21 cellular contexts compared by ENCODE assay signal in genomic region chr5:6407547-6408259, GRCh38. TPM values are rescaled to one million over a fixed set of nuclear protein-coding genes. Genes with fewer than 3 reads are reported as not detected.
"Had no signal": no experiment of that assay in that cellular context is flagged by ENCODE, and none has a peak within 500 bp of the region (broad histone marks: within the 10 kb centered on the region; RNA-seq: fewer than 3 reads in every experiment).

No MANE protein-coding gene starts in this region.

- H3K4me1 Mint-ChIP-seq: nephron progenitor cell had no signal

- H3K27me3 Mint-ChIP-seq: dendritic cell treated with granulocyte-macrophage colony-stimulating factor and Interleukin-4, amounts not matched to agents 40 ng/mL and 50 ng/mL, for 4 days had no signal

- H3K36me3 ChIP-seq: heart left ventricle, neutrophil, right lobe of liver, tibial artery, upper lobe of right lung, vagina had no signal

- H3K4me3 ChIP-seq: heart left ventricle, psoas muscle, right lobe of liver, tibial artery, upper lobe of right lung, vagina had no signal

- DNase-seq: effector memory CD8-positive, alpha-beta T cell; foreskin melanocyte; heart left ventricle; hippocampal formation; mammary epithelial cell; naive thymus-derived CD4-positive, alpha-beta T cell; nephron progenitor cell; psoas muscle; right lobe of liver; stimulated activated CD4-positive, alpha-beta T cell treated with anti-CD3 and anti-CD28 coated beads, Interleukin-4, amount 100 ng/mL, for 1 hour; stimulated activated CD8-positive, alpha-beta memory T cell treated with anti-CD3 and anti-CD28 coated beads, Interleukin-4, amount 100 ng/mL, for 48 hours; stimulated activated naive CD8-positive, alpha-beta T cell treated with anti-CD3 and anti-CD28 coated beads, Interleukin-15, Interleukin-2, amounts not matched to agents 100 U/mL and 50 U/mL, for 24 hours; tibial artery; upper lobe of right lung had no signal

- H3K27ac Mint-ChIP-seq: dendritic cell treated with granulocyte-macrophage colony-stimulating factor and Interleukin-4, amounts not matched to agents 40 ng/mL and 50 ng/mL, for 4 days; effector memory CD8-positive, alpha-beta T cell; nephron progenitor cell; stimulated activated effector memory CD8-positive, alpha-beta T cell treated with anti-CD3 and anti-CD28 coated beads, Interleukin-12 subunit alpha, Interleukin-12 subunit beta, amount 100 ng/mL, for 72 hours had no signal

- ATAC-seq: effector memory CD8-positive, alpha-beta T cell; heart left ventricle; naive thymus-derived CD4-positive, alpha-beta T cell; psoas muscle; upper lobe of right lung had no signal

- H3K4me1 ChIP-seq: heart left ventricle, psoas muscle, right lobe of liver, tibial artery, upper lobe of right lung, vagina had no signal

- H3K27me3 ChIP-seq: right lobe of liver, vagina had no signal

- H3K27ac ChIP-seq: heart left ventricle, neutrophil, psoas muscle, right lobe of liver, tibial artery, upper lobe of right lung, vagina had no signal

- H3K9me3 Mint-ChIP-seq: dendritic cell treated with granulocyte-macrophage colony-stimulating factor and Interleukin-4, amounts not matched to agents 40 ng/mL and 50 ng/mL, for 4 days; effector memory CD8-positive, alpha-beta T cell; stimulated activated effector memory CD8-positive, alpha-beta T cell treated with anti-CD3 and anti-CD28 coated beads, Interleukin-12 subunit alpha, Interleukin-12 subunit beta, amount 100 ng/mL, for 72 hours had no signal

- H3K4me3 Mint-ChIP-seq: dendritic cell treated with granulocyte-macrophage colony-stimulating factor and Interleukin-4, amounts not matched to agents 40 ng/mL and 50 ng/mL, for 4 days; effector memory CD8-positive, alpha-beta T cell; naive thymus-derived CD4-positive, alpha-beta T cell; nephron progenitor cell; stimulated activated effector memory CD8-positive, alpha-beta T cell treated with anti-CD3 and anti-CD28 coated beads, Interleukin-12 subunit alpha, Interleukin-12 subunit beta, amount 100 ng/mL, for 72 hours had no signal

- H3K36me3 Mint-ChIP-seq: naive thymus-derived CD4-positive, alpha-beta T cell; stimulated activated effector memory CD8-positive, alpha-beta T cell treated with anti-CD3 and anti-CD28 coated beads, Interleukin-12 subunit alpha, Interleukin-12 subunit beta, amount 100 ng/mL, for 72 hours had no signal

- H3K9me3 ChIP-seq: heart left ventricle, neutrophil, psoas muscle, right lobe of liver, tibial artery, upper lobe of right lung, vagina had no signal

RNA-seq across cellular contexts. Expression of gene UBE2QL1, which starts 41.0 kb away (rescaled TPM):
- total RNA-seq: epithelial cell of proximal tubule, glomerular endothelial cell, mononuclear cell, upper lobe of right lung had no signal
- polyA plus RNA-seq: naive thymus-derived CD4-positive, alpha-beta T cell had no signal
